ENCODE assay signal across 14 cellular contexts in genomic region chr4:37873383-37873782, GRCh38. TPM values are rescaled to one million over a fixed set of nuclear protein-coding genes. Genes with fewer than 3 reads are reported as not detected.
DNase-seq lines count a peak whose midpoint lies in the region; ATAC-seq, FAIRE-seq and TF ChIP-seq lines count a peak whose summit lies in the region.
"Had no signal": no experiment of that assay in that cellular context is flagged by ENCODE, and none has a peak within 500 bp of the region (broad histone marks: within the 10 kb centered on the region; RNA-seq: fewer than 3 reads in every experiment).

No MANE protein-coding gene starts in this region.

- H3K4me3 ChIP-seq in bronchial epithelial cell (ENCODE audit: low read depth, low read length) (no peak overlapping the region), lower lobe of right lung (no peak overlapping the region)

- intact Hi-C loops in lower lobe of right lung (cut with DNase I) = no loop called here

- H3K27ac ChIP-seq in lower lobe of right lung = no peak overlapping the region
- H3K27ac ChIP-seq: VCaP had no signal

- H3K4me1 ChIP-seq in lower lobe of right lung = peaks cover 11% of the 10 kb centered on the region

- DNase-seq in AG08395 (ENCODE audit: low spot score) (peak; percentile 28), LoVo (ENCODE audit: low spot score) (peak; percentile 29), bronchial epithelial cell (ENCODE audit: low read depth) (peak; percentile 90), lower lobe of right lung (no peak), dedifferentiated amniotic fluid mesenchymal stem cell (ENCODE audit: extremely low spot score) (no peak), GDM1 (lab: John Stamatoyannopoulos, UW) (no peak), type B pancreatic cell (ENCODE audit: extremely low spot score, unreplicated experiment) (no peak)
- DNase-seq: activated naive CD4-positive, alpha-beta T cell; Kasumi-1; stimulated activated CD4-positive, alpha-beta T cell treated with anti-CD3 and anti-CD28 coated beads, Interleukin-15, amount 100 ng/mL, for 24 hours had no signal

- no peak overlapping the region for H3K4me3 Mint-ChIP-seq in type B pancreatic cell
- H3K4me3 Mint-ChIP-seq: mesothelial cell of epicardium had no signal

- peaks cover 2% of the 10 kb centered on the region for H3K36me3 ChIP-seq in bronchial epithelial cell (ENCODE audit: control insufficient read depth, insufficient read depth, low read length)
- H3K36me3 ChIP-seq in lower lobe of right lung = no peaks in the 10 kb centered on the region

- TF ChIP-seq CTCF in bronchial epithelial cell (IDR thresholded peaks at IDR 0.05; ENCODE audit: insufficient read depth, low read length, severe bottlenecking) (no peak), lower lobe of right lung (IDR thresholded peaks at IDR 0.05) (no peak), type B pancreatic cell (conservative IDR thresholded peaks at IDR 0.05) (no peak)

- no peak for FAIRE-seq in bronchial epithelial cell (lab: Jason Lieb, UNC)
- FAIRE-seq: frontal cortex had no signal

- no peak overlapping the region for H3K27ac Mint-ChIP-seq in type B pancreatic cell
- H3K27ac Mint-ChIP-seq: mesothelial cell of epicardium had no signal

- H3K9me3 Mint-ChIP-seq in type B pancreatic cell = no peaks in the 10 kb centered on the region
- H3K9me3 Mint-ChIP-seq: mesothelial cell of epicardium had no signal

- no peaks in the 10 kb centered on the region for H3K4me1 Mint-ChIP-seq in type B pancreatic cell (ENCODE audit: unreplicated experiment)
- H3K4me1 Mint-ChIP-seq: mesothelial cell of epicardium had no signal

- H3K9me3 ChIP-seq in lower lobe of right lung = no peaks in the 10 kb centered on the region

- no peaks in the 10 kb centered on the region for H3K27me3 ChIP-seq in bronchial epithelial cell (ENCODE audit: control insufficient read depth, insufficient read depth, low read length)
- H3K27me3 ChIP-seq in lower lobe of right lung (ENCODE audit: low read depth) = no peaks in the 10 kb centered on the region

- H3K36me3 Mint-ChIP-seq in type B pancreatic cell = no peaks in the 10 kb centered on the region
- H3K36me3 Mint-ChIP-seq: mesothelial cell of epicardium had no signal

- H3K27me3 Mint-ChIP-seq in type B pancreatic cell = no peaks in the 10 kb centered on the region

- ATAC-seq in lower lobe of right lung = peak; percentile 79 to 93
- ATAC-seq in GM19455 (IDR thresholded peaks at IDR 0.05; ENCODE audit: unreplicated experiment) = no peak

RNA-seq across cellular contexts. Expression of gene TBC1D1, which starts 17.5 kb away (rescaled TPM):
- total RNA-seq in bronchial epithelial cell (30.3 and 47.1 TPM in 2 replicates), lower lobe of right lung (56.5 TPM), type B pancreatic cell (ENCODE audit: low replicate concordance) (85.3 and 110 TPM in 2 replicates)

RNA-seq across cellular contexts. Expression of gene PGM2, which starts 46.9 kb away (rescaled TPM):
- 59.2 and 61.3 TPM in 2 replicates for total RNA-seq in bronchial epithelial cell
- total RNA-seq in lower lobe of right lung = 28.7 TPM
- total RNA-seq in type B pancreatic cell (ENCODE audit: low replicate concordance) = 37.6 and 51.4 TPM in 2 replicates

Comparison
In these comparisons a context has a peak if more than half of its experiments do, and no peak if none do; other contexts are left out.
1. DNase-seq: peak in AG08395 (single experiment), LoVo (single experiment) and bronchial epithelial cell (single experiment); none in lower lobe of right lung (single experiment), dedifferentiated amniotic fluid mesenchymal stem cell (single experiment), GDM1 (single experiment) and type B pancreatic cell (single experiment).